In the genomic region with DNA sequence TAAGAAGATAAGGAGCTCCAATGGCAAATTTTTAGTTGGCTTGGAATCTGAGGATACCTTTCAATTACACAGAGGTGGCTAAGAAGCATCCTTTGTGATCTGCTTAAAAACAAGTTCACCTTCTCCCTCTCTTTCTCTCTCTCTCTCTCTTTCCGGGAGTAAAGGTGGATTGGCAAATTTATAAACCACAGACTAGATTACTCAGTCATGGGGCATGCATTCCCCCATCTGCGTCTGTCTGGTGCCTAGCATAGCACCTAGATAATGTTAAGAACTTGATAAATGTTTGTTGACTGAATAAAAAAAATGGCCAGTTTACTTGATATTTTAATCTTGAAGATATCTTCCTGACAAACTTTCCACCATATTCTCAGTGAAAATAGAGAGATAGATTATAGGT, we compare ENCODE assay signal across 24 cellular contexts.
"Had no signal": no experiment of that assay in that cellular context is flagged by ENCODE, and none has a peak within 500 bp of the region (broad histone marks: within the 10 kb centered on the region; RNA-seq: fewer than 3 reads in every experiment).

No MANE protein-coding gene starts in this region.

- DNase-seq: activated CD4-positive, alpha-beta memory T cell treated with anti-CD3 and anti-CD28 coated beads for 36 hours; activated CD4-positive, alpha-beta T cell treated with anti-CD3 and anti-CD28 coated beads, Interleukin-2, amount 10 ng/mL, durations not matched to agents 24 days and 14 days; activated CD4-positive, CD25-positive, alpha-beta regulatory T cell treated with anti-CD3 and anti-CD28 coated beads, Interleukin-2, amount 50 U/mL, for 72 hours; activated CD8-positive, alpha-beta memory T cell treated with anti-CD3 and anti-CD28 coated beads, Interleukin-2, amount 50 U/mL, for 4 hours; activated effector memory CD4-positive, alpha-beta T cell treated with anti-CD3 and anti-CD28 coated beads, Interleukin-2, amount 50 U/mL, for 16 hours; activated naive CD4-positive, alpha-beta T cell treated with anti-CD3 and anti-CD28 coated beads for 36 hours; activated naive CD8-positive, alpha-beta T cell treated with anti-CD3 and anti-CD28 coated beads for 36 hours; activated T-cell treated with anti-CD3 and anti-CD28 coated beads, Interleukin-2, amount 50 U/mL, for 1 hour; adrenal gland; cerebellar nuclear complex; colonic mucosa; effector memory CD4-positive, alpha-beta T cell; erythroblast; hippocampal formation; midbrain; naive thymus-derived CD4-positive, alpha-beta T cell; nucleus accumbens; spleen; stimulated activated naive CD4-positive, alpha-beta T cell treated with Interleukin-2 at 50 U/mL for 16 hours; T-helper 17 cell had no signal

- ATAC-seq: gastroesophageal sphincter; naive thymus-derived CD4-positive, alpha-beta T cell; T-helper 17 cell had no signal

- H3K27me3 ChIP-seq: adrenal gland, colonic mucosa, gastroesophageal sphincter, right atrium auricular region, tibial nerve had no signal

- H3K4me3 ChIP-seq: adrenal gland, colonic mucosa, gastroesophageal sphincter, right atrium auricular region, spleen, tibial nerve had no signal

- H3K9me3 ChIP-seq: adrenal gland, colonic mucosa, gastroesophageal sphincter, right atrium auricular region, spleen, tibial nerve had no signal

- H3K27ac ChIP-seq: adrenal gland, colonic mucosa, gastroesophageal sphincter, parathyroid adenoma, right atrium auricular region, spleen, tibial nerve had no signal

- H3K9ac ChIP-seq: parathyroid adenoma had no signal

- H3K36me3 ChIP-seq: adrenal gland, colonic mucosa, gastroesophageal sphincter, right atrium auricular region, spleen, tibial nerve had no signal

- H2AFZ ChIP-seq: parathyroid adenoma had no signal

- H3K4me1 ChIP-seq: adrenal gland, colonic mucosa, gastroesophageal sphincter, parathyroid adenoma, right atrium auricular region, spleen, tibial nerve had no signal

- H3K79me2 ChIP-seq: parathyroid adenoma had no signal
